21 cellular contexts compared by ENCODE assay signal in genomic region chr3:8644748-8645390, GRCh38. TPM values are rescaled to one million over a fixed set of nuclear protein-coding genes. Genes with fewer than 3 reads are reported as not detected.
"Had no signal": no experiment of that assay in that cellular context is flagged by ENCODE, and none has a peak within 500 bp of the region (broad histone marks: within the 10 kb centered on the region; RNA-seq: fewer than 3 reads in every experiment).

A gene with protein sequence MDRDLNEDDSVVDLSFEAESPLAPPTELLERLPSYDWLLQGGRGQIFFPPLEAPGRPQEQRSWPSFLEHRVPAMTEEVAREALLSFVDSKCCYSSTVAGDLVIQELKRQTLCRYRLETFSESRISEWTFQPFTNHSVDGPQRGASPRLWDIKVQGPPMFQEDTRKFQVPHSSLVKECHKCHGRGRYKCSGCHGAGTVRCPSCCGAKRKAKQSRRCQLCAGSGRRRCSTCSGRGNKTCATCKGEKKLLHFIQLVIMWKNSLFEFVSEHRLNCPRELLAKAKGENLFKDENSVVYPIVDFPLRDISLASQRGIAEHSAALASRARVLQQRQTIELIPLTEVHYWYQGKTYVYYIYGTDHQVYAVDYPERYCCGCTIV (minus strand): TSS chr3:8644798. CDS start chr3:8644758, 40 bp downstream.

- ATAC-seq: effector memory CD8-positive, alpha-beta T cell; foreskin keratinocyte; left colon; left ventricle myocardium superior had no signal

- H3K27ac ChIP-seq: epithelial cell of prostate, esophagus muscularis mucosa, foreskin keratinocyte, neutrophil, right atrium auricular region, thyroid gland had no signal

- FAIRE-seq: colon, urothelium cell line had no signal

- H3K27me3 ChIP-seq: esophagus muscularis mucosa, right atrium auricular region, thyroid gland had no signal

- DNase-seq: cerebellar nuclear complex; effector memory CD8-positive, alpha-beta T cell; foreskin keratinocyte; left colon; left ventricle myocardium superior; mesenchymal stem cell; naive B cell; stimulated activated CD4-positive, alpha-beta T cell treated with anti-CD3 and anti-CD28 coated beads, Interleukin-15, amount 100 ng/mL, for 24 hours; stimulated activated CD4-positive, alpha-beta T cell treated with anti-CD3 and anti-CD28 coated beads, Interleukin-1b, Interleukin-23, amount 100 ng/mL, for 48 hours; stimulated activated CD4-positive, alpha-beta T cell treated with anti-CD3 and anti-CD28 coated beads, Interleukin-4, amount 100 ng/mL, for 4 hours; stimulated activated naive CD4-positive, alpha-beta T cell treated with Interleukin-2 at 50 U/mL for 16 hours; thyroid gland had no signal

- H3K4me1 ChIP-seq: esophagus muscularis mucosa, foreskin keratinocyte, right atrium auricular region, thyroid gland had no signal

- H3K9me3 ChIP-seq: esophagus muscularis mucosa, neutrophil, right atrium auricular region, thyroid gland had no signal

- H3K4me3 ChIP-seq: esophagus muscularis mucosa, lung, right atrium auricular region, thyroid gland had no signal

- H3K36me3 ChIP-seq: esophagus muscularis mucosa, neutrophil, right atrium auricular region, thyroid gland had no signal

RNA-seq across cellular contexts. Expression of the gene that starts here (rescaled TPM):
- total RNA-seq: kidney epithelial cell, osteoblast had no signal
